ENCODE assay signal across 8 cellular contexts in genomic region chr9:88387733-88388202, GRCh38. TPM values are rescaled to one million over a fixed set of nuclear protein-coding genes. Genes with fewer than 3 reads are reported as not detected.
DNase-seq lines count a peak whose midpoint lies in the region; ATAC-seq, FAIRE-seq and TF ChIP-seq lines count a peak whose summit lies in the region.

No MANE protein-coding gene starts in this region.

- H3K9me3 Mint-ChIP-seq in activated T-cell treated with anti-CD3 and anti-CD28 coated beads, Interleukin-2, amount 50 U/mL, for 72 hours: no peaks in the 10 kb centered on the region
- no peaks in the 10 kb centered on the region for H3K9me3 Mint-ChIP-seq in naive thymus-derived CD8-positive, alpha-beta T cell

- peak overlapping the region; percentile 92 for H3K27ac Mint-ChIP-seq in activated T-cell treated with anti-CD3 and anti-CD28 coated beads, Interleukin-2, amount 50 U/mL, for 72 hours
- peak overlapping the region; percentile 83 to 97 (median 94) for H3K27ac Mint-ChIP-seq in naive thymus-derived CD8-positive, alpha-beta T cell

- H3K36me3 Mint-ChIP-seq in activated T-cell treated with anti-CD3 and anti-CD28 coated beads, Interleukin-2, amount 50 U/mL, for 72 hours (ENCODE audit: insufficient read depth in 2 of 2): peaks cover 3 to 8% of the 10 kb centered on the region in 2 donors
- peaks cover 0 to 2% (median 0%) of the 10 kb centered on the region in 3 donors for H3K36me3 Mint-ChIP-seq in naive thymus-derived CD8-positive, alpha-beta T cell

- H4K20me1 ChIP-seq in fibroblast of lung (ENCODE audit: control insufficient read depth, extremely low read depth, insufficient read depth, low read length): no peaks in the 10 kb centered on the region

- H2AFZ ChIP-seq in fibroblast of lung (ENCODE audit: low read length): peak overlapping the region; percentile 98

- peak overlapping the region; percentile 86 for H3K27ac ChIP-seq in fibroblast of lung (ENCODE audit: insufficient read depth, low read length)

- H3K27me3 ChIP-seq in fibroblast of lung (ENCODE audit: control insufficient read depth, insufficient read depth, low read length): no peaks in the 10 kb centered on the region

- H3K79me2 ChIP-seq in fibroblast of lung (ENCODE audit: control insufficient read depth, insufficient read depth, low read length): peaks cover 38% of the 10 kb centered on the region

- H3K9me3 ChIP-seq in fibroblast of lung (ENCODE audit: control insufficient read depth, insufficient read depth, low read depth, low read length): no peaks in the 10 kb centered on the region

- H3K4me2 ChIP-seq in fibroblast of lung (ENCODE audit: extremely low read depth, insufficient read depth, low read length): peak overlapping the region; percentile 96

- peak overlapping the region; percentile 88 to 95 (median 92) for H3K4me3 ChIP-seq in fibroblast of lung (replicated peaks in 1 of 4; ENCODE audit: control extremely low read depth in 1 of 4, insufficient read depth in 1 of 4, low read depth in 3 of 4, low read length in 4 of 4)

- peaks cover 47% of the 10 kb centered on the region for H3K4me1 Mint-ChIP-seq in activated T-cell treated with anti-CD3 and anti-CD28 coated beads, Interleukin-2, amount 50 U/mL, for 72 hours (ENCODE audit: low read depth)
- peaks cover 17 to 51% (median 29%) of the 10 kb centered on the region in 4 donors for H3K4me1 Mint-ChIP-seq in naive thymus-derived CD8-positive, alpha-beta T cell

- peak overlapping the region; percentile 91 to 93 for H3K4me3 Mint-ChIP-seq in activated T-cell treated with anti-CD3 and anti-CD28 coated beads, Interleukin-2, amount 50 U/mL, for 72 hours
- H3K4me3 Mint-ChIP-seq in naive thymus-derived CD8-positive, alpha-beta T cell: peak overlapping the region; percentile 83 to 93 (median 90)

- FAIRE-seq in urothelium cell line (lab: Jason Lieb, UNC): no peak

- H3K27me3 Mint-ChIP-seq in activated T-cell treated with anti-CD3 and anti-CD28 coated beads, Interleukin-2, amount 50 U/mL, for 72 hours (ENCODE audit: low read depth): no peaks in the 10 kb centered on the region
- no peaks in the 10 kb centered on the region for H3K27me3 Mint-ChIP-seq in naive thymus-derived CD8-positive, alpha-beta T cell

- DNase-seq in NOMO-1 (lab: John Stamatoyannopoulos, UW; ENCODE audit: unreplicated experiment in 2 of 2): peak; percentile 9 to 12
- no peak for DNase-seq in NOMO-1 treated with dmso at 0.1 percent for 144 hours (lab: John Stamatoyannopoulos, UW; ENCODE audit: unreplicated experiment)
- DNase-seq in NCI-H526 treated with DMSO at 0.1 percent for 48 hours (lab: John Stamatoyannopoulos, UW): peak; percentile 46
- peak; percentile 25 to 33 for DNase-seq in activated T-cell treated with anti-CD3 and anti-CD28 coated beads, Interleukin-2, amount 50 U/mL, for 72 hours
- DNase-seq in fibroblast of lung (ENCODE audit: low read depth in 2 of 2): peak; percentile 56 to 59
- DNase-seq in naive thymus-derived CD8-positive, alpha-beta T cell: peak in 7 of 10 donors; percentile 21 to 68 (median 35)
- DNase-seq in urothelium cell line (ENCODE audit: low spot score): peak; percentile 65

- H3K9ac ChIP-seq in fibroblast of lung (ENCODE audit: insufficient read depth, low read length): peak overlapping the region; percentile 79

- ATAC-seq in HG02840 (IDR thresholded peaks at IDR 0.05; ENCODE audit: low FRiP score, unreplicated experiment): peak; percentile 7
- ATAC-seq in activated T-cell treated with anti-CD3 and anti-CD28 coated beads, Interleukin-2, amount 50 U/mL, for 72 hours (replicated peaks in 1 of 2): peak; percentile 10 to 13
- ATAC-seq in naive thymus-derived CD8-positive, alpha-beta T cell: peak; percentile 39 to 48

- H3K4me1 ChIP-seq in fibroblast of lung (ENCODE audit: control insufficient read depth, extremely low read depth, insufficient read depth, low read length): no peaks in the 10 kb centered on the region

- TF ChIP-seq CTCF in fibroblast of lung (conservative IDR thresholded peaks at IDR 0.05 in 1 of 2, IDR thresholded peaks at IDR 0.05 in 1 of 2; ENCODE audit: low read depth in 1 of 2, low read length in 2 of 2): no peak

- POLR2A ChIA-PET in naive thymus-derived CD8-positive, alpha-beta T cell (lab: Charles Lee): interaction anchor here (0.9 kb wide), 1 partner anchor 65 kb away, joined by 3 read pairs; no protein-coding TSS in a partner anchor

- peaks cover 1% of the 10 kb centered on the region for H3K36me3 ChIP-seq in fibroblast of lung (ENCODE audit: control insufficient read depth, insufficient read depth, low read length)

RNA-seq across cellular contexts. Expression of gene SPIN1, which starts 0.5 kb away (rescaled TPM):
- 10 to 100 TPM; 27.8 to 28.2 TPM for total RNA-seq in activated T-cell treated with anti-CD3 and anti-CD28 coated beads, Interleukin-2, amount 50 U/mL, for 72 hours
- total RNA-seq in fibroblast of lung: 88.1 and 121 TPM in 2 replicates
- 96.9 and 107 TPM in 2 replicates for polyA plus RNA-seq in fibroblast of lung
- 51.2 and 60.4 TPM in 2 replicates for polyA plus RNA-seq in fibroblast of lung (2012)
- polyA minus RNA-seq in fibroblast of lung (ENCODE audit: low replicate concordance): 27.0 and 30.1 TPM in 2 replicates
- total RNA-seq in naive thymus-derived CD8-positive, alpha-beta T cell: 10 to 100 TPM; 37.4 to 37.5 TPM
- 10 to 100 TPM; 22.4 to 26.7 (median 24.0) TPM for polyA plus RNA-seq in naive thymus-derived CD8-positive, alpha-beta T cell
